In genomic region chr1:23169219-23169575, GRCh38 we compare ENCODE assay signal across 9 cellular contexts. TPM values are rescaled to one million over a fixed set of nuclear protein-coding genes. Genes with fewer than 3 reads are reported as not detected.
A peak's percentile ranks its signal among the peaks of the same experiment; 100 is the strongest.
DNase-seq lines count a peak whose midpoint lies in the region; ATAC-seq and TF ChIP-seq lines count a peak whose summit lies in the region.
"Had no signal": no experiment of that assay in that cellular context is flagged by ENCODE, and none has a peak within 500 bp of the region (broad histone marks: within the 10 kb centered on the region; RNA-seq: fewer than 3 reads in every experiment).

No MANE protein-coding gene starts in this region.

- no peak for TF ChIP-seq CTCF in 22Rv1 (IDR thresholded peaks at IDR 0.05)
- TF ChIP-seq CTCF in HL-60 (IDR thresholded peaks at IDR 0.05; ENCODE audit: insufficient read depth, low read length) = no peak

- ATAC-seq in naive thymus-derived CD4-positive, alpha-beta T cell = no peak
- no peak for ATAC-seq in GM19452 (IDR thresholded peaks at IDR 0.05; ENCODE audit: unreplicated experiment)

- peaks cover 9% of the 10 kb centered on the region for H3K36me3 Mint-ChIP-seq in dendritic cell treated with granulocyte-macrophage colony-stimulating factor and Interleukin-4, amounts not matched to agents 40 ng/mL and 50 ng/mL, for 4 days (ENCODE audit: low read depth)
- H3K36me3 Mint-ChIP-seq in naive thymus-derived CD4-positive, alpha-beta T cell = peaks cover 0 to 2% (median 0%) of the 10 kb centered on the region in 5 donors

- CTCF ChIA-PET in naive thymus-derived CD4-positive, alpha-beta T cell (lab: Charles Lee) = interaction anchor here (0.7 to 3.2 kb wide), 4 partner anchors 15 to 112 kb away, joined by 3 to 10 read pairs (median 5); no protein-coding TSS in a partner anchor

- no peaks in the 10 kb centered on the region for H3K9me3 ChIP-seq in naive thymus-derived CD4-positive, alpha-beta T cell (ENCODE audit: control insufficient read depth in 2 of 3, low read length in 3 of 3)

- H3K9me3 Mint-ChIP-seq in dendritic cell treated with granulocyte-macrophage colony-stimulating factor and Interleukin-4, amounts not matched to agents 40 ng/mL and 50 ng/mL, for 4 days = no peaks in the 10 kb centered on the region
- H3K9me3 Mint-ChIP-seq in naive thymus-derived CD4-positive, alpha-beta T cell = peaks cover 0 to 1% (median 0%) of the 10 kb centered on the region in 11 donors

- peak overlapping the region; percentile 82 for H3K4me3 ChIP-seq in HL-60 (replicated peaks; ENCODE audit: insufficient read depth, low read length)
- H3K4me3 ChIP-seq in naive thymus-derived CD4-positive, alpha-beta T cell (ENCODE audit: low read length) = peak overlapping the region; percentile 90

- POLR2A ChIA-PET in naive thymus-derived CD4-positive, alpha-beta T cell (lab: Charles Lee) = interaction anchor here (0.7 to 1.2 kb wide), 4 partner anchors 14 to 616 kb away, joined by 3 to 4 read pairs (median 3); no protein-coding TSS in a partner anchor

- peak overlapping the region; percentile 99 for H3K27ac Mint-ChIP-seq in dendritic cell treated with granulocyte-macrophage colony-stimulating factor and Interleukin-4, amounts not matched to agents 40 ng/mL and 50 ng/mL, for 4 days
- peak overlapping the region in 8 of 9 donors; percentile 57 to 92 (median 76) for H3K27ac Mint-ChIP-seq in naive thymus-derived CD4-positive, alpha-beta T cell

- intact Hi-C loops in dendritic cell treated with granulocyte-macrophage colony-stimulating factor and Interleukin-4, amounts not matched to agents 40 ng/mL and 50 ng/mL, for 4 days (cut with micrococcal nuclease) = loop anchor here (2.0 to 5.0 kb wide), 2 partner anchors 54 to 113 kb away; no protein-coding TSS in a partner anchor
- intact Hi-C loops in naive thymus-derived CD4-positive, alpha-beta T cell (cut with micrococcal nuclease) = loop anchor here (2.0 to 5.0 kb wide), 5 partner anchors 20 to 1578 kb away; partner anchors contain the start of genes CLIC4 (in 1 of the 2) and ZNF436 (in 1 of the 2)

- peaks cover 0 to 3% (median 0%) of the 10 kb centered on the region in 3 experiments for H3K36me3 ChIP-seq in naive thymus-derived CD4-positive, alpha-beta T cell (ENCODE audit: control insufficient read depth in 2 of 3, insufficient read depth in 3 of 3, low read length in 3 of 3)

- H3K27ac ChIP-seq in 22Rv1 = peak overlapping the region; percentile 74
- peak overlapping the region; percentile 71 for H3K27ac ChIP-seq in HL-60 (replicated peaks)
- no peak overlapping the region for H3K27ac ChIP-seq in naive thymus-derived CD4-positive, alpha-beta T cell (ENCODE audit: low read depth, low read length)

- H3K27me3 Mint-ChIP-seq in dendritic cell treated with granulocyte-macrophage colony-stimulating factor and Interleukin-4, amounts not matched to agents 40 ng/mL and 50 ng/mL, for 4 days = peaks cover 3% of the 10 kb centered on the region
- H3K27me3 Mint-ChIP-seq in naive thymus-derived CD4-positive, alpha-beta T cell = peaks cover 0 to 4% (median 0%) of the 10 kb centered on the region in 5 donors

- H3K4me3 Mint-ChIP-seq in dendritic cell treated with granulocyte-macrophage colony-stimulating factor and Interleukin-4, amounts not matched to agents 40 ng/mL and 50 ng/mL, for 4 days = peak overlapping the region; percentile 100
- H3K4me3 Mint-ChIP-seq in naive thymus-derived CD4-positive, alpha-beta T cell = peak overlapping the region; percentile 84 to 99 (median 96)

- DNase-seq in HL-60 (ENCODE audit: low read depth in 1 of 2, low spot score in 1 of 2) (no peak), NCI-H187 treated with DMSO at 0.1 percent for 48 hours (lab: John Stamatoyannopoulos, UW) (no peak), NAMALWA (ENCODE audit: low spot score) (no peak)
- DNase-seq in naive thymus-derived CD4-positive, alpha-beta T cell = no peak
- DNase-seq in stimulated activated naive CD4-positive, alpha-beta T cell (lab: John Stamatoyannopoulos, UW) = no peak

- no peaks in the 10 kb centered on the region for H3K27me3 ChIP-seq in HL-60 (ENCODE audit: insufficient read depth, poor library complexity, severe bottlenecking)
- no peaks in the 10 kb centered on the region for H3K27me3 ChIP-seq in naive thymus-derived CD4-positive, alpha-beta T cell (ENCODE audit: control insufficient read depth in 2 of 2, insufficient read depth in 2 of 2, low read length in 2 of 2)

- peaks cover 7 to 16% of the 10 kb centered on the region in 2 donors for H3K4me1 ChIP-seq in naive thymus-derived CD4-positive, alpha-beta T cell (ENCODE audit: control insufficient read depth in 2 of 2, insufficient read depth in 2 of 2, low read length in 2 of 2)

- H3K4me1 Mint-ChIP-seq in dendritic cell treated with granulocyte-macrophage colony-stimulating factor and Interleukin-4, amounts not matched to agents 40 ng/mL and 50 ng/mL, for 4 days (ENCODE audit: low read depth) = peaks cover 32% of the 10 kb centered on the region
- H3K4me1 Mint-ChIP-seq in naive thymus-derived CD4-positive, alpha-beta T cell = peaks cover 13 to 45% (median 36%) of the 10 kb centered on the region in 7 donors

RNA-seq across cellular contexts. Expression of gene LUZP1, which starts 0.5 kb away (rescaled TPM):
- 10 to 100 TPM; 14.8 to 22.9 (median 16.9) TPM for total RNA-seq in naive thymus-derived CD4-positive, alpha-beta T cell
- 10 to 100 TPM; 12.6 to 24.7 TPM for polyA plus RNA-seq in naive thymus-derived CD4-positive, alpha-beta T cell

RNA-seq across cellular contexts. Expression of gene HTR1D, which starts 48.1 kb away (rescaled TPM):
- total RNA-seq in naive thymus-derived CD4-positive, alpha-beta T cell = not detected
- polyA plus RNA-seq in naive thymus-derived CD4-positive, alpha-beta T cell = not detected
- total RNA-seq: lower leg skin had no signal
